ENCODE assay signal across 8 cellular contexts in genomic region chr5:122192883-122193496, GRCh38.
DNase-seq lines count a peak whose midpoint lies in the region; ATAC-seq and TF ChIP-seq lines count a peak whose summit lies in the region.

No MANE protein-coding gene starts in this region.

- no peak overlapping the region for H3K27ac ChIP-seq in foreskin keratinocyte
- no peak overlapping the region for H3K27ac ChIP-seq in prostate gland

- no peaks in the 10 kb centered on the region for H3K4me1 ChIP-seq in foreskin keratinocyte
- no peaks in the 10 kb centered on the region for H3K4me1 ChIP-seq in prostate gland (replicated peaks)

- no peaks in the 10 kb centered on the region for H3K9me3 ChIP-seq in prostate gland

- peak; percentile 56 for TF ChIP-seq CTCF in CD14-positive monocyte (IDR thresholded peaks at IDR 0.05)
- peak; percentile 78 for TF ChIP-seq CTCF in foreskin keratinocyte (conservative IDR thresholded peaks at IDR 0.05)
- TF ChIP-seq CTCF in prostate gland (IDR thresholded peaks at IDR 0.05), result peak in 3 of 4 experiments; percentile 55 to 70 (median 63)

- 10% methylated on average over 4 of the region's 4 CpGs for WGBS in prostate gland

- H3K27me3 ChIP-seq in foreskin keratinocyte (no peaks in the 10 kb centered on the region), prostate gland (replicated peaks; ENCODE audit: insufficient read depth) (no peaks in the 10 kb centered on the region)

- H3K4me1 Mint-ChIP-seq in CD14-positive monocyte, result no peaks in the 10 kb centered on the region
- H3K4me1 Mint-ChIP-seq in T-helper 2 cell treated with Interferon-gamma antibody and Interleukin-4, amounts not matched to agents 5 μg/mL and 100 μg/mL, for 36 hours (ENCODE audit: low read depth), result peaks cover 4% of the 10 kb centered on the region

- no peaks in the 10 kb centered on the region for H3K9me3 Mint-ChIP-seq in CD14-positive monocyte
- no peaks in the 10 kb centered on the region for H3K9me3 Mint-ChIP-seq in T-helper 2 cell treated with Interferon-gamma antibody and Interleukin-4, amounts not matched to agents 5 μg/mL and 100 μg/mL, for 36 hours

- DNase-seq in CD14-positive monocyte (ENCODE audit: low spot score) (no peak), NCI-H146 (lab: John Stamatoyannopoulos, UW) (peak; percentile 43), foreskin keratinocyte (peak in 1 of 2 donors; percentile 48), prostate gland (ENCODE audit: low spot score) (peak; percentile 67), activated gamma-delta T cell treated with Interleukin-2 at 50 U/mL for 16 hours (no peak)
- DNase-seq in T-helper 2 cell treated with Interferon-gamma antibody and Interleukin-4, amounts not matched to agents 5 μg/mL and 100 μg/mL, for 36 hours (ENCODE audit: low spot score), result peak; percentile 6

- no peak overlapping the region for H3K27ac Mint-ChIP-seq in CD14-positive monocyte
- no peak overlapping the region for H3K27ac Mint-ChIP-seq in T-helper 2 cell treated with Interferon-gamma antibody and Interleukin-4, amounts not matched to agents 5 μg/mL and 100 μg/mL, for 36 hours

- H3K36me3 Mint-ChIP-seq in CD14-positive monocyte, result no peaks in the 10 kb centered on the region
- H3K36me3 Mint-ChIP-seq in T-helper 2 cell treated with Interferon-gamma antibody and Interleukin-4, amounts not matched to agents 5 μg/mL and 100 μg/mL, for 36 hours (ENCODE audit: low read depth), result no peaks in the 10 kb centered on the region

- ATAC-seq in GM18861 (IDR thresholded peaks at IDR 0.05; ENCODE audit: unreplicated experiment) (peak; percentile 78), HG02973 (IDR thresholded peaks at IDR 0.05; ENCODE audit: unreplicated experiment) (peak; percentile 86), foreskin keratinocyte (peak; percentile 85)

- H3K27me3 Mint-ChIP-seq in CD14-positive monocyte (ENCODE audit: low read depth in 3 of 3), result peaks cover 0 to 8% (median 0%) of the 10 kb centered on the region in 3 donors
- peaks cover 3% of the 10 kb centered on the region for H3K27me3 Mint-ChIP-seq in T-helper 2 cell treated with Interferon-gamma antibody and Interleukin-4, amounts not matched to agents 5 μg/mL and 100 μg/mL, for 36 hours (ENCODE audit: low read depth)

- H3K36me3 ChIP-seq in prostate gland, result no peaks in the 10 kb centered on the region

- H3K4me3 Mint-ChIP-seq in CD14-positive monocyte, result no peak overlapping the region
- no peak overlapping the region for H3K4me3 Mint-ChIP-seq in T-helper 2 cell treated with Interferon-gamma antibody and Interleukin-4, amounts not matched to agents 5 μg/mL and 100 μg/mL, for 36 hours

- intact Hi-C loops in CD14-positive monocyte (cut with micrococcal nuclease) (no loop called here), prostate gland (cut with DNase I) (loop anchor here (5.0 kb wide), 1 partner anchor 304 kb away; no protein-coding TSS in a partner anchor)

- no peak for TF ChIP-seq POLR2A in prostate gland (IDR thresholded peaks at IDR 0.05)

- H3K4me3 ChIP-seq in prostate gland, result no peak overlapping the region

Comparison
In these comparisons a context has a peak if more than half of its experiments do, and no peak if none do; other contexts are left out.
1. DNase-seq: peak in NCI-H146 (single experiment), T-helper 2 cell treated with Interferon-gamma antibody and Interleukin-4, amounts not matched to agents 5 μg/mL and 100 μg/mL, for 36 hours (single experiment) and prostate gland (single experiment); none in CD14-positive monocyte (single experiment) and activated gamma-delta T cell treated with Interleukin-2 at 50 U/mL for 16 hours (single experiment).
2. Peak in every context shown above with its lines, with median percentiles within 50 percentile points of each other: CTCF ChIP-seq and ATAC-seq.